24 cellular contexts compared by ENCODE assay signal in genomic region chr1:67458663-67459062, GRCh38.
"Had no signal": no experiment of that assay in that cellular context is flagged by ENCODE, and none has a peak within 500 bp of the region (broad histone marks: within the 10 kb centered on the region; RNA-seq: fewer than 3 reads in every experiment).

No MANE protein-coding gene starts in this region.

- ATAC-seq: activated T-helper 17 cell treated with anti-CD3 and anti-CD28 coated beads, Interleukin-2, amount 50 U/mL, for 72 hours; gastrocnemius medialis; left cardiac atrium; right lobe of liver had no signal

- H3K36me3 Mint-ChIP-seq: activated naive CD8-positive, alpha-beta T cell treated with anti-CD3 and anti-CD28 coated beads for 36 hours; memory B cell; stimulated activated effector memory CD8-positive, alpha-beta T cell treated with anti-CD3 and anti-CD28 coated beads, Interleukin-12 subunit alpha, Interleukin-12 subunit beta, amount 100 ng/mL, for 72 hours had no signal

- H3K27me3 ChIP-seq: esophagus muscularis mucosa, gastrocnemius medialis, right lobe of liver, transverse colon, vagina had no signal

- DNase-seq: activated CD4-positive, alpha-beta T cell treated with anti-CD3 and anti-CD28 coated beads, Interleukin-2, amount 50 U/mL, for 4 hours; activated CD8-positive, alpha-beta memory T cell treated with anti-CD3 and anti-CD28 coated beads for 24 hours; activated CD8-positive, alpha-beta memory T cell treated with anti-CD3 and anti-CD28 coated beads, Interleukin-2, amount 50 U/mL, for 4 hours; activated naive CD4-positive, alpha-beta T cell treated with Interleukin-2 at 50 U/mL for 16 hours; activated naive CD8-positive, alpha-beta T cell treated with anti-CD3 and anti-CD28 coated beads for 36 hours; activated T-cell treated with anti-CD3 and anti-CD28 coated beads, Interleukin-2, amount 50 U/mL, for 24 hours; central memory CD4-positive, alpha-beta T cell; gastrocnemius medialis; hypothalamus; left cardiac atrium; nephron progenitor cell; nucleus accumbens; right lobe of liver; small intestine; stimulated activated CD4-positive, alpha-beta T cell treated with anti-CD3 and anti-CD28 coated beads, Interleukin-2, amount 100 ng/mL, for 24 hours; stimulated activated naive CD8-positive, alpha-beta T cell treated with anti-CD3 and anti-CD28 coated beads, Interleukin-15, amount 100 ng/mL, for 72 hours; transverse colon; WERI-Rb-1 had no signal

- FAIRE-seq: astrocyte, small intestine had no signal

- H3K9me3 ChIP-seq: esophagus muscularis mucosa, gastrocnemius medialis, right lobe of liver, transverse colon, vagina had no signal

- H3K27me3 Mint-ChIP-seq: activated naive CD8-positive, alpha-beta T cell treated with anti-CD3 and anti-CD28 coated beads for 36 hours; activated T-cell treated with anti-CD3 and anti-CD28 coated beads, Interleukin-2, amount 50 U/mL, for 24 hours; activated T-helper 17 cell treated with anti-CD3 and anti-CD28 coated beads, Interleukin-2, amount 50 U/mL, for 72 hours; memory B cell; stimulated activated naive CD8-positive, alpha-beta T cell treated with anti-CD3 and anti-CD28 coated beads, Interleukin-15, amount 100 ng/mL, for 72 hours had no signal

- H3K27ac Mint-ChIP-seq: activated naive CD8-positive, alpha-beta T cell treated with anti-CD3 and anti-CD28 coated beads for 36 hours; activated T-cell treated with anti-CD3 and anti-CD28 coated beads, Interleukin-2, amount 50 U/mL, for 24 hours; activated T-helper 17 cell treated with anti-CD3 and anti-CD28 coated beads, Interleukin-2, amount 50 U/mL, for 72 hours; memory B cell; nephron progenitor cell; stimulated activated effector memory CD8-positive, alpha-beta T cell treated with anti-CD3 and anti-CD28 coated beads, Interleukin-12 subunit alpha, Interleukin-12 subunit beta, amount 100 ng/mL, for 72 hours; stimulated activated naive CD8-positive, alpha-beta T cell treated with anti-CD3 and anti-CD28 coated beads, Interleukin-15, amount 100 ng/mL, for 72 hours had no signal

- H3K4me3 Mint-ChIP-seq: activated naive CD8-positive, alpha-beta T cell treated with anti-CD3 and anti-CD28 coated beads for 36 hours; activated T-cell treated with anti-CD3 and anti-CD28 coated beads, Interleukin-2, amount 50 U/mL, for 24 hours; activated T-helper 17 cell treated with anti-CD3 and anti-CD28 coated beads, Interleukin-2, amount 50 U/mL, for 72 hours; memory B cell; nephron progenitor cell; stimulated activated effector memory CD8-positive, alpha-beta T cell treated with anti-CD3 and anti-CD28 coated beads, Interleukin-12 subunit alpha, Interleukin-12 subunit beta, amount 100 ng/mL, for 72 hours; stimulated activated naive CD8-positive, alpha-beta T cell treated with anti-CD3 and anti-CD28 coated beads, Interleukin-15, amount 100 ng/mL, for 72 hours had no signal

- H3K4me1 ChIP-seq: right lobe of liver, transverse colon had no signal

- H3K9me3 Mint-ChIP-seq: activated naive CD8-positive, alpha-beta T cell treated with anti-CD3 and anti-CD28 coated beads for 36 hours; activated T-cell treated with anti-CD3 and anti-CD28 coated beads, Interleukin-2, amount 50 U/mL, for 24 hours; activated T-helper 17 cell treated with anti-CD3 and anti-CD28 coated beads, Interleukin-2, amount 50 U/mL, for 72 hours; memory B cell; nephron progenitor cell; stimulated activated effector memory CD8-positive, alpha-beta T cell treated with anti-CD3 and anti-CD28 coated beads, Interleukin-12 subunit alpha, Interleukin-12 subunit beta, amount 100 ng/mL, for 72 hours; stimulated activated naive CD8-positive, alpha-beta T cell treated with anti-CD3 and anti-CD28 coated beads, Interleukin-15, amount 100 ng/mL, for 72 hours had no signal

- H3K27ac ChIP-seq: esophagus muscularis mucosa, right lobe of liver, transverse colon, vagina, WERI-Rb-1 had no signal

- H3K4me3 ChIP-seq: esophagus muscularis mucosa, gastrocnemius medialis, right lobe of liver, transverse colon, vagina had no signal

- H3K4me1 Mint-ChIP-seq: activated naive CD8-positive, alpha-beta T cell treated with anti-CD3 and anti-CD28 coated beads for 36 hours; activated T-helper 17 cell treated with anti-CD3 and anti-CD28 coated beads, Interleukin-2, amount 50 U/mL, for 72 hours; memory B cell; stimulated activated effector memory CD8-positive, alpha-beta T cell treated with anti-CD3 and anti-CD28 coated beads, Interleukin-12 subunit alpha, Interleukin-12 subunit beta, amount 100 ng/mL, for 72 hours; stimulated activated naive CD8-positive, alpha-beta T cell treated with anti-CD3 and anti-CD28 coated beads, Interleukin-15, amount 100 ng/mL, for 72 hours had no signal

- H3K36me3 ChIP-seq: esophagus muscularis mucosa, gastrocnemius medialis, right lobe of liver, transverse colon, vagina, WERI-Rb-1 had no signal
